Comparison of ENCODE assay signal across 8 cellular contexts in genomic region chr16:71380831-71381230, GRCh38. TPM values are rescaled to one million over a fixed set of nuclear protein-coding genes. Genes with fewer than 3 reads are reported as not detected.
"Had no signal": no experiment of that assay in that cellular context is flagged by ENCODE, and none has a peak within 500 bp of the region (broad histone marks: within the 10 kb centered on the region; RNA-seq: fewer than 3 reads in every experiment).

No MANE protein-coding gene starts in this region.

- FAIRE-seq: G401.6, GM12878, GM12891, GM12892, GM18507, GM19239 had no signal

- ATAC-seq: GM12878 had no signal

- H3K4me3 ChIP-seq: GM12878 had no signal

- DNase-seq: GDM1, GF-D8 had no signal

RNA-seq across cellular contexts. Expression of gene CALB2, which starts 22.3 kb away (rescaled TPM):
- total RNA-seq: GM12878 had no signal
